11 cellular contexts compared by ENCODE assay signal in genomic region chr18:74456409-74457042, GRCh38. TPM values are rescaled to one million over a fixed set of nuclear protein-coding genes. Genes with fewer than 3 reads are reported as not detected.
DNase-seq lines count a peak whose midpoint lies in the region; ATAC-seq and TF ChIP-seq lines count a peak whose summit lies in the region.
"Had no signal": no experiment of that assay in that cellular context is flagged by ENCODE, and none has a peak within 500 bp of the region (broad histone marks: within the 10 kb centered on the region; RNA-seq: fewer than 3 reads in every experiment).

No MANE protein-coding gene starts in this region.

- CTCF ChIA-PET in activated CD4-positive, alpha-beta memory T cell treated with anti-CD3 and anti-CD28 coated beads for 36 hours (lab: Charles Lee) = no interaction called here

- no peaks in the 10 kb centered on the region for H3K9me3 Mint-ChIP-seq in activated T-cell treated with anti-CD3 and anti-CD28 coated beads, Interleukin-2, amount 50 U/mL, for 24 hours
- H3K9me3 Mint-ChIP-seq in activated CD4-positive, alpha-beta memory T cell treated with anti-CD3 and anti-CD28 coated beads for 36 hours = no peaks in the 10 kb centered on the region
- H3K9me3 Mint-ChIP-seq: activated T-helper 2 cell treated with anti-CD3 and anti-CD28 coated beads, Interferon-gamma antibody, Interleukin-2, Interleukin-4, amounts not matched to agents 10 μg/mL and 5 μg/mL and 100 μg/mL, durations not matched to agents 14 hours and 24 hours and 36 hours had no signal

- ATAC-seq in left ventricle myocardium superior (peak; percentile 41), psoas muscle (peak in 2 of 4 donors; percentile 8 to 45)

- peak overlapping the region; percentile 61 for H3K4me3 ChIP-seq in psoas muscle

- H3K36me3 ChIP-seq in psoas muscle (ENCODE audit: insufficient read depth in 1 of 2, low read depth in 1 of 2) = no peaks in the 10 kb centered on the region

- peaks cover 51% of the 10 kb centered on the region for H3K27me3 Mint-ChIP-seq in activated T-cell treated with anti-CD3 and anti-CD28 coated beads, Interleukin-2, amount 50 U/mL, for 24 hours
- H3K27me3 Mint-ChIP-seq in activated CD4-positive, alpha-beta memory T cell treated with anti-CD3 and anti-CD28 coated beads for 36 hours = peaks cover 28% of the 10 kb centered on the region

- peak overlapping the region; percentile 49 for H3K4me3 Mint-ChIP-seq in activated T-cell treated with anti-CD3 and anti-CD28 coated beads, Interleukin-2, amount 50 U/mL, for 24 hours
- no peak overlapping the region for H3K4me3 Mint-ChIP-seq in activated CD4-positive, alpha-beta memory T cell treated with anti-CD3 and anti-CD28 coated beads for 36 hours

- no peaks in the 10 kb centered on the region for H3K4me1 ChIP-seq in psoas muscle

- POLR2A ChIA-PET in activated CD4-positive, alpha-beta memory T cell treated with anti-CD3 and anti-CD28 coated beads for 36 hours (lab: Charles Lee) = no interaction called here

- H3K36me3 Mint-ChIP-seq in activated T-cell treated with anti-CD3 and anti-CD28 coated beads, Interleukin-2, amount 50 U/mL, for 24 hours (ENCODE audit: low read depth) = no peaks in the 10 kb centered on the region
- H3K36me3 Mint-ChIP-seq in activated CD4-positive, alpha-beta memory T cell treated with anti-CD3 and anti-CD28 coated beads for 36 hours = no peaks in the 10 kb centered on the region

- 1% methylated on average over 49 to 66 of the region's 66 CpGs for WGBS in psoas muscle, 3 donors

- H3K9me3 ChIP-seq in psoas muscle = no peaks in the 10 kb centered on the region

- no peak for TF ChIP-seq CTCF in psoas muscle (IDR thresholded peaks at IDR 0.05)

- no peak overlapping the region for H3K27ac Mint-ChIP-seq in activated T-cell treated with anti-CD3 and anti-CD28 coated beads, Interleukin-2, amount 50 U/mL, for 24 hours
- no peak overlapping the region for H3K27ac Mint-ChIP-seq in activated CD4-positive, alpha-beta memory T cell treated with anti-CD3 and anti-CD28 coated beads for 36 hours
- H3K27ac Mint-ChIP-seq: activated T-helper 2 cell treated with anti-CD3 and anti-CD28 coated beads, Interferon-gamma antibody, Interleukin-2, Interleukin-4, amounts not matched to agents 10 μg/mL and 5 μg/mL and 100 μg/mL, durations not matched to agents 14 hours and 24 hours and 36 hours had no signal

- H3K4me1 Mint-ChIP-seq in activated T-cell treated with anti-CD3 and anti-CD28 coated beads, Interleukin-2, amount 50 U/mL, for 24 hours (ENCODE audit: low read depth) = peaks cover 14% of the 10 kb centered on the region
- H3K4me1 Mint-ChIP-seq in activated CD4-positive, alpha-beta memory T cell treated with anti-CD3 and anti-CD28 coated beads for 36 hours (ENCODE audit: low read depth) = peaks cover 4% of the 10 kb centered on the region

- DNase-seq in COLO668 (lab: John Stamatoyannopoulos, UW; ENCODE audit: unreplicated experiment) = peak; percentile 34
- peak; percentile 41 for DNase-seq in activated T-cell treated with anti-CD3 and anti-CD28 coated beads, Interleukin-2, amount 50 U/mL, for 24 hours
- DNase-seq in left ventricle myocardium superior = peak; percentile 54
- DNase-seq in psoas muscle = no peak
- DNase-seq in activated CD4-positive, alpha-beta memory T cell treated with anti-CD3 and anti-CD28 coated beads for 36 hours = no peak
- DNase-seq in NCI-H524 treated with DMSO at 0.1 percent for 48 hours (lab: John Stamatoyannopoulos, UW) = no peak
- DNase-seq in mucosa of gallbladder (ENCODE audit: low spot score) = no peak
- DNase-seq in cerebellar cortex (ENCODE audit: low spot score) = no peak
- DNase-seq: DND-41 had no signal

- peaks cover 0 to 58% (median 20%) of the 10 kb centered on the region in 3 donors for H3K27me3 ChIP-seq in psoas muscle (ENCODE audit: insufficient read depth in 3 of 3, low read length in 2 of 3)

- intact Hi-C loops in left ventricle myocardium superior (cut with micrococcal nuclease) (no loop called here), psoas muscle (cut with DNase I) (no loop called here)
- intact Hi-C loops in activated CD4-positive, alpha-beta memory T cell treated with anti-CD3 and anti-CD28 coated beads for 36 hours (cut with micrococcal nuclease) = no loop called here

- H3K27ac ChIP-seq in psoas muscle = no peak overlapping the region
- H3K27ac ChIP-seq: RWPE1 had no signal

RNA-seq across cellular contexts. Expression of gene DIPK1C, which starts 0.6 kb away (rescaled TPM):
- total RNA-seq in left ventricle myocardium superior = 6.3 TPM
- under 1 TPM; 0.07 to 0.67 (median 0.21) TPM for total RNA-seq in psoas muscle
- under 1 TPM; 0.09 to 0.34 (median 0.20) TPM for polyA plus RNA-seq in psoas muscle
- not detected for total RNA-seq in activated CD4-positive, alpha-beta memory T cell treated with anti-CD3 and anti-CD28 coated beads for 36 hours
- 0.14 TPM for total RNA-seq in mucosa of gallbladder
- total RNA-seq: activated T-helper 2 cell treated with anti-CD3 and anti-CD28 coated beads, Interferon-gamma antibody, Interleukin-2, Interleukin-4, amounts not matched to agents 10 μg/mL and 5 μg/mL and 100 μg/mL, durations not matched to agents 14 hours and 24 hours and 36 hours had no signal

RNA-seq across cellular contexts. Expression of gene CNDP2, which starts 39.6 kb away (rescaled TPM):
- total RNA-seq in left ventricle myocardium superior (63.5 TPM), psoas muscle (10 to 100 TPM; 36.8 to 51.9 (median 44.1) TPM), mucosa of gallbladder (389 TPM)
- 10 to 100 TPM; 24.3 to 48.5 (median 29.4) TPM for polyA plus RNA-seq in psoas muscle
- total RNA-seq in activated CD4-positive, alpha-beta memory T cell treated with anti-CD3 and anti-CD28 coated beads for 36 hours = 100 to 1,000 TPM; 144 to 147 TPM

Comparison
In these comparisons a context has a peak if more than half of its experiments do, and no peak if none do; other contexts are left out.
1. DNase-seq: peak in COLO668 (single experiment), activated T-cell treated with anti-CD3 and anti-CD28 coated beads, Interleukin-2, amount 50 U/mL, for 24 hours (single experiment) and left ventricle myocardium superior (single experiment); none in psoas muscle (0 of 2), activated CD4-positive, alpha-beta memory T cell treated with anti-CD3 and anti-CD28 coated beads for 36 hours (single experiment), NCI-H524 treated with DMSO at 0.1 percent for 48 hours (single experiment), mucosa of gallbladder (single experiment) and cerebellar cortex (single experiment).